Comparison of ENCODE assay signal across 1 cellular context in the genomic region with DNA sequence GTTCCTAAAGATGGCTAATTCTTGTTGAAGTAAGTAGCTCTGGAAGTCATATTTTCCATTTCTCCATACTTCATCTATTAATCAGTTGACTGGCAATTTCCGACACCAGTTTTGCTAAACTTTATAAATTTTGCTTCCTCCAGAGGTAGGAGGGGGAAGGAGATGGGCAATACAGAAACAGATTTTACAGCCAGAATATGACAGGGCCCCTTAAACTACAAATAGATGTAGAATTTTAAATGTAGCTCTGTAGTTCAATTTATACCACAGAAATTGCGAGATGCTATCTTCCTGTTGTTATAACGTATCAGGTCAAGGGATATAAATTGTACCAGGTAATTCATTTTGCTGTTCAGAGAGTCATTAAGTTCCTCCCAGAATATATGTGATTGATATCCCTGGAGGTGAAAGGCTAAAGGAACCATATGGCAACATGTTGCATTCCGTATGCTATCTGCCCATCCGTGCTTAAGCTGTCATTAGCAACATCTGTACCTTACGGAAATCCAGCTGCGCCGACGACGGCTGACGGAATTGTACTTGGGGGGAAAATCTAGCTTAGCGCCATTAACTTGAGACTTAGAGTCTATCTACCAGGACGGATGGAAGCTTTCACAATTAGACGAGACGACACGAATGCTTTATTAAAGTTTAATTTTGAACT.
TF ChIP-seq lines count a peak whose summit lies in the region.

No MANE protein-coding gene starts in this region.

TF ChIP-seq in K562, 482 proteins besides CTCF, POLR2A, EP300 and RAD21 (continued from another document and continues in another):
- TF ChIP-seq, protein P1, sequence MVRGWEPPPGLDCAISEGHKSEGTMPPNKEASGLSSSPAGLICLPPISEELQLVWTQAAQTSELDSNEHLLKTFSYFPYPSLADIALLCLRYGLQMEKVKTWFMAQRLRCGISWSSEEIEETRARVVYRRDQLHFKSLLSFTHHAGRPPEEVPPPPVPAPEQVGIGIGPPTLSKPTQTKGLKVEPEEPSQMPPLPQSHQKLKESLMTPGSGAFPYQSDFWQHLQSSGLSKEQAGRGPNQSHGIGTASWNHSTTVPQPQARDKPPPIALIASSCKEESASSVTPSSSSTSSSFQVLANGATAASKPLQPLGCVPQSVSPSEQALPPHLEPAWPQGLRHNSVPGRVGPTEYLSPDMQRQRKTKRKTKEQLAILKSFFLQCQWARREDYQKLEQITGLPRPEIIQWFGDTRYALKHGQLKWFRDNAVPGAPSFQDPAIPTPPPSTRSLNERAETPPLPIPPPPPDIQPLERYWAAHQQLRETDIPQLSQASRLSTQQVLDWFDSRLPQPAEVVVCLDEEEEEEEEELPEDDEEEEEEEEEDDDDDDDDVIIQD (CRISPR knock-in tag; IDR thresholded peaks at IDR 0.05), result no peak
- TF ChIP-seq CREM (IDR thresholded peaks at IDR 0.05; ENCODE audit: low read depth) (no peak; the same call in 1 of the 2 replicates), STAT5B (CRISPR knock-in tag; IDR thresholded peaks at IDR 0.05) (no peak), HDAC8 (tag; IDR thresholded peaks at IDR 0.05) (no peak), C11orf30 (IDR thresholded peaks at IDR 0.05; ENCODE audit: low read depth) (no peak), ZNF551 (CRISPR knock-in tag; IDR thresholded peaks at IDR 0.05) (0 out of 2 replicates have a peak, but pooled peaks have one; percentile 51), ZNF175 (CRISPR knock-in tag; IDR thresholded peaks at IDR 0.05; ENCODE audit: low read depth) (no peak; the same call in 1 of the 2 replicates), CBFB (CRISPR knock-in tag; IDR thresholded peaks at IDR 0.05) (no peak), GATA2 (CRISPR knock-in tag; IDR thresholded peaks at IDR 0.05) (peak; percentile 67; the same call in 1 of the 2 replicates), TAF9B (IDR thresholded peaks at IDR 0.05; ENCODE audit: partially characterized antibody) (peak; percentile 74), ZEB2 (IDR thresholded peaks at IDR 0.05) (no peak), PCBP2 (IDR thresholded peaks at IDR 0.05; ENCODE audit: low read depth, low read length, poor library complexity, severe bottlenecking) (no peak), YY1 (IDR thresholded peaks at IDR 0.05; ENCODE audit: borderline replicate concordance in 1 of 3, control insufficient read depth in 1 of 3, extremely low read depth in 1 of 3, insufficient read depth in 3 of 3, insufficient read length in 1 of 3, insufficient replicate concordance in 2 of 3, low read depth in 1 of 3, low read length in 2 of 3) (no peak), ZNF282 (CRISPR knock-in tag; IDR thresholded peaks at IDR 0.05) (no peak), ZBTB17 (CRISPR knock-in tag; IDR thresholded peaks at IDR 0.05) (no peak; the same call in 1 of the 2 replicates), JUN (IDR thresholded peaks at IDR 0.05; ENCODE audit: borderline replicate concordance, low read depth, low read length) (no peak), JUN (CRISPR knock-in tag; IDR thresholded peaks at IDR 0.05; ENCODE audit: borderline replicate concordance) (no peak), ELF4 (CRISPR knock-in tag; IDR thresholded peaks at IDR 0.05) (no peak), STAG1 (CRISPR knock-in tag; IDR thresholded peaks at IDR 0.05; ENCODE audit: borderline replicate concordance) (no peak), ZNF12 (CRISPR knock-in tag; IDR thresholded peaks at IDR 0.05) (no peak), TEAD4 (IDR thresholded peaks at IDR 0.05; ENCODE audit: low read length) (peak; percentile 77), TEAD4 (CRISPR knock-in tag; IDR thresholded peaks at IDR 0.05; ENCODE audit: borderline replicate concordance) (no peak), NR2C1 (IDR thresholded peaks at IDR 0.05) (peak; percentile 57), NR2C1 (tag; IDR thresholded peaks at IDR 0.05) (peak; percentile 71), MAFF (IDR thresholded peaks at IDR 0.05; ENCODE audit: low read length) (no peak), CBX1 (IDR thresholded peaks at IDR 0.05; ENCODE audit: low read depth) (no peak), TCF3 (CRISPR knock-in tag; IDR thresholded peaks at IDR 0.05) (peak; percentile 14; the same call in 1 of the 2 replicates), LCOR (CRISPR knock-in tag; IDR thresholded peaks at IDR 0.05) (no peak), HDAC3 (IDR thresholded peaks at IDR 0.05; ENCODE audit: borderline replicate concordance, partially characterized antibody) (peak; percentile 66), POU5F1 (IDR thresholded peaks at IDR 0.05; ENCODE audit: borderline replicate concordance, low read depth, low read length, partially characterized antibody) (no peak), PYGO2 (tag; IDR thresholded peaks at IDR 0.05) (no peak), FOSL1 (tag; conservative IDR thresholded peaks at IDR 0.05) (no peak; the same call in 1 of the 2 replicates), MYNN (IDR thresholded peaks at IDR 0.05) (peak; percentile 31; the same call in 1 of the 2 replicates), MYNN (CRISPR knock-in tag; IDR thresholded peaks at IDR 0.05) (no peak), HNRNPK (IDR thresholded peaks at IDR 0.05; ENCODE audit: low read depth, low read length, poor library complexity, severe bottlenecking) (no peak), HIVEP1 (CRISPR knock-in tag; IDR thresholded peaks at IDR 0.05) (no peak), ELF2 (CRISPR knock-in tag; IDR thresholded peaks at IDR 0.05) (no peak), PHF21A (IDR thresholded peaks at IDR 0.05; ENCODE audit: borderline replicate concordance, low read depth) (no peak), XRCC3 (IDR thresholded peaks at IDR 0.05) (no peak), ZNF584 (CRISPR knock-in tag; IDR thresholded peaks at IDR 0.05; ENCODE audit: low read depth) (no peak), CHD4 (IDR thresholded peaks at IDR 0.05; ENCODE audit: insufficient read depth, insufficient replicate concordance, low read depth, low read length, poor library complexity, severe bottlenecking) (no peak), ZNF184 (CRISPR knock-in tag; IDR thresholded peaks at IDR 0.05) (no peak), ZNF830 (CRISPR knock-in tag; IDR thresholded peaks at IDR 0.05) (0 out of 2 replicates have a peak, but pooled peaks have one; percentile 81)
- TF ChIP-seq, protein P2, sequence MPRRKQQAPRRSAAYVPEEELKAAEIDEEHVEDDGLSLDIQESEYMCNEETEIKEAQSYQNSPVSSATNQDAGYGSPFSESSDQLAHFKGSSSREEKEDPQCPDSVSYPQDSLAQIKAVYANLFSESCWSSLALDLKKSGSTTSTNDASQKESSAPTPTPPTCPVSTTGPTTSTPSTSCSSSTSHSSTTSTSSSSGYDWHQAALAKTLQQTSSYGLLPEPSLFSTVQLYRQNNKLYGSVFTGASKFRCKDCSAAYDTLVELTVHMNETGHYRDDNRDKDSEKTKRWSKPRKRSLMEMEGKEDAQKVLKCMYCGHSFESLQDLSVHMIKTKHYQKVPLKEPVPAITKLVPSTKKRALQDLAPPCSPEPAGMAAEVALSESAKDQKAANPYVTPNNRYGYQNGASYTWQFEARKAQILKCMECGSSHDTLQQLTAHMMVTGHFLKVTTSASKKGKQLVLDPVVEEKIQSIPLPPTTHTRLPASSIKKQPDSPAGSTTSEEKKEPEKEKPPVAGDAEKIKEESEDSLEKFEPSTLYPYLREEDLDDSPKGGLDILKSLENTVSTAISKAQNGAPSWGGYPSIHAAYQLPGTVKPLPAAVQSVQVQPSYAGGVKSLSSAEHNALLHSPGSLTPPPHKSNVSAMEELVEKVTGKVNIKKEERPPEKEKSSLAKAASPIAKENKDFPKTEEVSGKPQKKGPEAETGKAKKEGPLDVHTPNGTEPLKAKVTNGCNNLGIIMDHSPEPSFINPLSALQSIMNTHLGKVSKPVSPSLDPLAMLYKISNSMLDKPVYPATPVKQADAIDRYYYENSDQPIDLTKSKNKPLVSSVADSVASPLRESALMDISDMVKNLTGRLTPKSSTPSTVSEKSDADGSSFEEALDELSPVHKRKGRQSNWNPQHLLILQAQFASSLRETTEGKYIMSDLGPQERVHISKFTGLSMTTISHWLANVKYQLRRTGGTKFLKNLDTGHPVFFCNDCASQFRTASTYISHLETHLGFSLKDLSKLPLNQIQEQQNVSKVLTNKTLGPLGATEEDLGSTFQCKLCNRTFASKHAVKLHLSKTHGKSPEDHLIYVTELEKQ (CRISPR knock-in tag; IDR thresholded peaks at IDR 0.05), result no peak
- TF ChIP-seq, protein P3, sequence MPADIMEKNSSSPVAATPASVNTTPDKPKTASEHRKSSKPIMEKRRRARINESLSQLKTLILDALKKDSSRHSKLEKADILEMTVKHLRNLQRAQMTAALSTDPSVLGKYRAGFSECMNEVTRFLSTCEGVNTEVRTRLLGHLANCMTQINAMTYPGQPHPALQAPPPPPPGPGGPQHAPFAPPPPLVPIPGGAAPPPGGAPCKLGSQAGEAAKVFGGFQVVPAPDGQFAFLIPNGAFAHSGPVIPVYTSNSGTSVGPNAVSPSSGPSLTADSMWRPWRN (IDR thresholded peaks at IDR 0.05; ENCODE audit: low read depth), result peak; percentile 8; the same call in 1 of the 2 replicates
- TF ChIP-seq, protein P4, sequence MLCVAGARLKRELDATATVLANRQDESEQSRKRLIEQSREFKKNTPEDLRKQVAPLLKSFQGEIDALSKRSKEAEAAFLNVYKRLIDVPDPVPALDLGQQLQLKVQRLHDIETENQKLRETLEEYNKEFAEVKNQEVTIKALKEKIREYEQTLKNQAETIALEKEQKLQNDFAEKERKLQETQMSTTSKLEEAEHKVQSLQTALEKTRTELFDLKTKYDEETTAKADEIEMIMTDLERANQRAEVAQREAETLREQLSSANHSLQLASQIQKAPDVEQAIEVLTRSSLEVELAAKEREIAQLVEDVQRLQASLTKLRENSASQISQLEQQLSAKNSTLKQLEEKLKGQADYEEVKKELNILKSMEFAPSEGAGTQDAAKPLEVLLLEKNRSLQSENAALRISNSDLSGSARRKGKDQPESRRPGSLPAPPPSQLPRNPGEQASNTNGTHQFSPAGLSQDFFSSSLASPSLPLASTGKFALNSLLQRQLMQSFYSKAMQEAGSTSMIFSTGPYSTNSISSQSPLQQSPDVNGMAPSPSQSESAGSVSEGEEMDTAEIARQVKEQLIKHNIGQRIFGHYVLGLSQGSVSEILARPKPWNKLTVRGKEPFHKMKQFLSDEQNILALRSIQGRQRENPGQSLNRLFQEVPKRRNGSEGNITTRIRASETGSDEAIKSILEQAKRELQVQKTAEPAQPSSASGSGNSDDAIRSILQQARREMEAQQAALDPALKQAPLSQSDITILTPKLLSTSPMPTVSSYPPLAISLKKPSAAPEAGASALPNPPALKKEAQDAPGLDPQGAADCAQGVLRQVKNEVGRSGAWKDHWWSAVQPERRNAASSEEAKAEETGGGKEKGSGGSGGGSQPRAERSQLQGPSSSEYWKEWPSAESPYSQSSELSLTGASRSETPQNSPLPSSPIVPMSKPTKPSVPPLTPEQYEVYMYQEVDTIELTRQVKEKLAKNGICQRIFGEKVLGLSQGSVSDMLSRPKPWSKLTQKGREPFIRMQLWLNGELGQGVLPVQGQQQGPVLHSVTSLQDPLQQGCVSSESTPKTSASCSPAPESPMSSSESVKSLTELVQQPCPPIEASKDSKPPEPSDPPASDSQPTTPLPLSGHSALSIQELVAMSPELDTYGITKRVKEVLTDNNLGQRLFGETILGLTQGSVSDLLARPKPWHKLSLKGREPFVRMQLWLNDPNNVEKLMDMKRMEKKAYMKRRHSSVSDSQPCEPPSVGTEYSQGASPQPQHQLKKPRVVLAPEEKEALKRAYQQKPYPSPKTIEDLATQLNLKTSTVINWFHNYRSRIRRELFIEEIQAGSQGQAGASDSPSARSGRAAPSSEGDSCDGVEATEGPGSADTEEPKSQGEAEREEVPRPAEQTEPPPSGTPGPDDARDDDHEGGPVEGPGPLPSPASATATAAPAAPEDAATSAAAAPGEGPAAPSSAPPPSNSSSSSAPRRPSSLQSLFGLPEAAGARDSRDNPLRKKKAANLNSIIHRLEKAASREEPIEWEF (CRISPR knock-in tag; IDR thresholded peaks at IDR 0.05), result peak; percentile 80
- TF ChIP-seq, protein P5, sequence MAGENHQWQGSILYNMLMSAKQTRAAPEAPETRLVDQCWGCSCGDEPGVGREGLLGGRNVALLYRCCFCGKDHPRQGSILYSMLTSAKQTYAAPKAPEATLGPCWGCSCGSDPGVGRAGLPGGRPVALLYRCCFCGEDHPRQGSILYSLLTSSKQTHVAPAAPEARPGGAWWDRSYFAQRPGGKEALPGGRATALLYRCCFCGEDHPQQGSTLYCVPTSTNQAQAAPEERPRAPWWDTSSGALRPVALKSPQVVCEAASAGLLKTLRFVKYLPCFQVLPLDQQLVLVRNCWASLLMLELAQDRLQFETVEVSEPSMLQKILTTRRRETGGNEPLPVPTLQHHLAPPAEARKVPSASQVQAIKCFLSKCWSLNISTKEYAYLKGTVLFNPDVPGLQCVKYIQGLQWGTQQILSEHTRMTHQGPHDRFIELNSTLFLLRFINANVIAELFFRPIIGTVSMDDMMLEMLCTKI (IDR thresholded peaks at IDR 0.05; ENCODE audit: partially characterized antibody), result no peak
- TF ChIP-seq, protein P6, sequence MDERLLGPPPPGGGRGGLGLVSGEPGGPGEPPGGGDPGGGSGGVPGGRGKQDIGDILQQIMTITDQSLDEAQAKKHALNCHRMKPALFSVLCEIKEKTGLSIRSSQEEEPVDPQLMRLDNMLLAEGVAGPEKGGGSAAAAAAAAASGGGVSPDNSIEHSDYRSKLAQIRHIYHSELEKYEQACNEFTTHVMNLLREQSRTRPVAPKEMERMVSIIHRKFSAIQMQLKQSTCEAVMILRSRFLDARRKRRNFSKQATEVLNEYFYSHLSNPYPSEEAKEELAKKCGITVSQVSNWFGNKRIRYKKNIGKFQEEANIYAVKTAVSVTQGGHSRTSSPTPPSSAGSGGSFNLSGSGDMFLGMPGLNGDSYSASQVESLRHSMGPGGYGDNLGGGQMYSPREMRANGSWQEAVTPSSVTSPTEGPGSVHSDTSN (CRISPR knock-in tag; IDR thresholded peaks at IDR 0.05; ENCODE audit: low read depth), result no peak
- TF ChIP-seq, protein P6 (tag; conservative IDR thresholded peaks at IDR 0.05; ENCODE audit: low read depth), result peak; percentile 63
- TF ChIP-seq, protein P7, sequence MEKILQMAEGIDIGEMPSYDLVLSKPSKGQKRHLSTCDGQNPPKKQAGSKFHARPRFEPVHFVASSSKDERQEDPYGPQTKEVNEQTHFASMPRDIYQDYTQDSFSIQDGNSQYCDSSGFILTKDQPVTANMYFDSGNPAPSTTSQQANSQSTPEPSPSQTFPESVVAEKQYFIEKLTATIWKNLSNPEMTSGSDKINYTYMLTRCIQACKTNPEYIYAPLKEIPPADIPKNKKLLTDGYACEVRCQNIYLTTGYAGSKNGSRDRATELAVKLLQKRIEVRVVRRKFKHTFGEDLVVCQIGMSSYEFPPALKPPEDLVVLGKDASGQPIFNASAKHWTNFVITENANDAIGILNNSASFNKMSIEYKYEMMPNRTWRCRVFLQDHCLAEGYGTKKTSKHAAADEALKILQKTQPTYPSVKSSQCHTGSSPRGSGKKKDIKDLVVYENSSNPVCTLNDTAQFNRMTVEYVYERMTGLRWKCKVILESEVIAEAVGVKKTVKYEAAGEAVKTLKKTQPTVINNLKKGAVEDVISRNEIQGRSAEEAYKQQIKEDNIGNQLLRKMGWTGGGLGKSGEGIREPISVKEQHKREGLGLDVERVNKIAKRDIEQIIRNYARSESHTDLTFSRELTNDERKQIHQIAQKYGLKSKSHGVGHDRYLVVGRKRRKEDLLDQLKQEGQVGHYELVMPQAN (IDR thresholded peaks at IDR 0.05; ENCODE audit: borderline replicate concordance), result no peak
